1 cellular context compared by ENCODE assay signal in genomic region chr16:87956169-87956770, GRCh38.
TF ChIP-seq lines count a peak whose summit lies in the region.

No MANE protein-coding gene starts in this region.

TF ChIP-seq in GM12878, 131 proteins besides CTCF, POLR2A, EP300 and RAD21 (continued from another document):
- no peak; the same call in 1 of the 2 replicates for TF ChIP-seq ZNF207 (IDR thresholded peaks at IDR 0.05; ENCODE audit: borderline replicate concordance)
- no peak for TF ChIP-seq SIX5 (IDR thresholded peaks at IDR 0.05; ENCODE audit: low read depth, low read length, severe bottlenecking)
- no peak for TF ChIP-seq CEBPB (IDR thresholded peaks at IDR 0.05; ENCODE audit: borderline replicate concordance in 1 of 2, low read depth in 2 of 2, low read length in 2 of 2)
- TF ChIP-seq ZNF622 (IDR thresholded peaks at IDR 0.05): no peak
- no peak for TF ChIP-seq NRF1 (conservative IDR thresholded peaks at IDR 0.05; ENCODE audit: low read depth, low read length)
- TF ChIP-seq NFIC (IDR thresholded peaks at IDR 0.05; ENCODE audit: low read depth, low read length): no peak
- TF ChIP-seq BCL11A (IDR thresholded peaks at IDR 0.05; ENCODE audit: low read depth, low read length): no peak
- no peak for TF ChIP-seq ZBTB4 (CRISPR knock-in tag; IDR thresholded peaks at IDR 0.05)
- no peak for TF ChIP-seq NR2C2 (IDR thresholded peaks at IDR 0.05; ENCODE audit: borderline replicate concordance, control insufficient read depth, insufficient read length, low read depth)
- TF ChIP-seq PKNOX1 (IDR thresholded peaks at IDR 0.05): peak; percentile 70
- peak; percentile 39 to 41; a peak in 1 of 4 replicates for TF ChIP-seq IKZF2 (IDR thresholded peaks at IDR 0.05)
- TF ChIP-seq CREM (IDR thresholded peaks at IDR 0.05; ENCODE audit: low read depth): peak; percentile 91
- no peak for TF ChIP-seq JUND (IDR thresholded peaks at IDR 0.05; ENCODE audit: low read depth, low read length)
- 0 out of 2 replicates have a peak, but pooled peaks have one; percentile 16 for TF ChIP-seq MTA2 (IDR thresholded peaks at IDR 0.05; ENCODE audit: low read depth)
- no peak for TF ChIP-seq ZSCAN29 (IDR thresholded peaks at IDR 0.05)
- peak; percentile 51; the same call in 1 of the 2 replicates for TF ChIP-seq EED (IDR thresholded peaks at IDR 0.05; ENCODE audit: low read depth)
- TF ChIP-seq TAF1 (IDR thresholded peaks at IDR 0.05; ENCODE audit: borderline replicate concordance, low read depth, low read length): 0 out of 2 replicates have a peak, but pooled peaks have one; percentile 39
- TF ChIP-seq CHD1 (IDR thresholded peaks at IDR 0.05; ENCODE audit: low read depth, low read length): no peak
- no peak for TF ChIP-seq STAT3 (IDR thresholded peaks at IDR 0.05; ENCODE audit: low read depth, low read length)
- no peak for TF ChIP-seq SMC3 (IDR thresholded peaks at IDR 0.05; ENCODE audit: borderline replicate concordance, low read length)
- no peak for TF ChIP-seq BCLAF1 (IDR thresholded peaks at IDR 0.05)
- peak; percentile 16; the same call in 1 of the 2 replicates for TF ChIP-seq DPF2 (IDR thresholded peaks at IDR 0.05)
- no peak for TF ChIP-seq POU2F2 (IDR thresholded peaks at IDR 0.05; ENCODE audit: borderline replicate concordance, low read depth, low read length)
TF ChIP-seq in GM12878: peak in this region for 24.
